8 cellular contexts compared by ENCODE assay signal in genomic region chr15:59438891-59439290, GRCh38. TPM values are rescaled to one million over a fixed set of nuclear protein-coding genes. Genes with fewer than 3 reads are reported as not detected.
A peak's percentile ranks its signal among the peaks of the same experiment; 100 is the strongest.
DNase-seq lines count a peak whose midpoint lies in the region; ATAC-seq, FAIRE-seq and TF ChIP-seq lines count a peak whose summit lies in the region.

No MANE protein-coding gene starts in this region.

- dilution Hi-C loops in endothelial cell of umbilical vein (cut with MboI; ENCODE audit: extremely low pct_ligation_motif_present, low sequenced_read_pairs): no loop called here

- POLR2A ChIA-PET in endothelial cell of umbilical vein (lab: Charles Lee): no interaction called here

- TF ChIP-seq CTCF in OCI-LY1 (IDR thresholded peaks at IDR 0.05; ENCODE audit: low read length) (no peak), endothelial cell of umbilical vein (IDR thresholded peaks at IDR 0.05; ENCODE audit: extremely low read depth in 1 of 2, insufficient read depth in 1 of 2, low read depth in 1 of 2, low read length in 2 of 2) (no peak)

- H3K4me2 ChIP-seq in OCI-LY1 (ENCODE audit: low read length) (peak overlapping the region; percentile 79), endothelial cell of umbilical vein (ENCODE audit: insufficient read depth, low read length) (peak overlapping the region; percentile 40)

- H3K4me1 ChIP-seq in OCI-LY1 (ENCODE audit: insufficient read depth, low read length, severe bottlenecking) (peaks cover 75% of the 10 kb centered on the region), endothelial cell of umbilical vein (ENCODE audit: control insufficient read depth, extremely low read depth, insufficient read depth, low read length) (peaks cover 10% of the 10 kb centered on the region)

- no peak for DNase-seq in GM12891 (ENCODE audit: insufficient read length, low spot score)
- DNase-seq in endothelial cell of umbilical vein (ENCODE audit: low read depth, low spot score): no peak
- peak in 7 of 10 donors; percentile 40 to 90 (median 56) for DNase-seq in posterior cingulate gyrus
- no peak for DNase-seq in GM19238 (ENCODE audit: insufficient read length, low spot score)
- DNase-seq in NCI-H2196 (lab: John Stamatoyannopoulos, UW; ENCODE audit: unreplicated experiment): no peak
- DNase-seq in effector CD4-positive, alpha-beta T cell: no peak

- H3K79me2 ChIP-seq in OCI-LY1 (ENCODE audit: insufficient read depth, low read length) (peaks cover 44% of the 10 kb centered on the region), endothelial cell of umbilical vein (ENCODE audit: control insufficient read depth, insufficient read depth, low read length) (no peaks in the 10 kb centered on the region)

- H3K27ac ChIP-seq in OCI-LY1 (ENCODE audit: low read depth, low read length, poor library complexity, severe bottlenecking) (peak overlapping the region; percentile 83), endothelial cell of umbilical vein (ENCODE audit: insufficient read depth, low read depth, low read length) (no peak overlapping the region)

- no peaks in the 10 kb centered on the region for H3F3A ChIP-seq in OCI-LY1 (ENCODE audit: insufficient read depth, low read length)

- CTCF ChIA-PET in endothelial cell of umbilical vein (lab: Charles Lee): interaction anchor here (1.3 kb wide), 1 partner anchor 12 kb away, joined by 3 read pairs; no protein-coding TSS in a partner anchor

- H3K9me3 ChIP-seq in OCI-LY1 (ENCODE audit: low read length) (no peaks in the 10 kb centered on the region), endothelial cell of umbilical vein (replicated peaks; ENCODE audit: control insufficient read depth, insufficient read depth, low read length) (no peaks in the 10 kb centered on the region)

- no peaks in the 10 kb centered on the region for H3K9me1 ChIP-seq in endothelial cell of umbilical vein (replicated peaks; ENCODE audit: control insufficient read depth, extremely low read depth, insufficient read depth, low read length)

- no peak overlapping the region for H2AFZ ChIP-seq in OCI-LY1 (ENCODE audit: low read length)
- no peak overlapping the region for H2AFZ ChIP-seq in endothelial cell of umbilical vein (ENCODE audit: low read depth, low read length)

- peak overlapping the region; percentile 95 for H3K9ac ChIP-seq in OCI-LY1 (ENCODE audit: low read length)
- no peak overlapping the region for H3K9ac ChIP-seq in endothelial cell of umbilical vein (replicated peaks; ENCODE audit: extremely low read depth, insufficient read depth, low read length)

- H3K4me3 ChIP-seq in OCI-LY1 (ENCODE audit: low read depth, low read length, poor library complexity, severe bottlenecking) (peak overlapping the region; percentile 86), endothelial cell of umbilical vein (replicated peaks in 1 of 3; ENCODE audit: insufficient read depth in 1 of 3, low read depth in 1 of 3, low read length in 3 of 3) (no peak overlapping the region)

- TF ChIP-seq POLR2A in GM12891 (IDR thresholded peaks at IDR 0.05; ENCODE audit: low read depth, low read length): no peak
- no peak for TF ChIP-seq POLR2A in endothelial cell of umbilical vein (IDR thresholded peaks at IDR 0.05; ENCODE audit: low read depth, low read length)

- intact Hi-C loops in endothelial cell of umbilical vein (cut with micrococcal nuclease): no loop called here
- intact Hi-C loops in posterior cingulate gyrus (cut with DNase I): no loop called here

- BruUV-seq in endothelial cell of umbilical vein (replicated peaks; lab: Mats Ljungman, UMichigan): no TSS peak

- no peak for ATAC-seq in GM21529 (IDR thresholded peaks at IDR 0.05; ENCODE audit: unreplicated experiment)

- H3K36me3 ChIP-seq in OCI-LY1 (ENCODE audit: insufficient read depth, low read length) (peaks cover 44% of the 10 kb centered on the region), endothelial cell of umbilical vein (ENCODE audit: control insufficient read depth in 2 of 2, extremely low read depth in 1 of 2, insufficient read depth in 2 of 2, low read length in 2 of 2) (no peaks in the 10 kb centered on the region)

- H3K27me3 ChIP-seq in OCI-LY1 (ENCODE audit: insufficient read depth, low read length): no peaks in the 10 kb centered on the region
- H3K27me3 ChIP-seq in endothelial cell of umbilical vein (ENCODE audit: control insufficient read depth in 2 of 2, insufficient read depth in 2 of 2, low read length in 2 of 2): peaks cover 31 to 32% of the 10 kb centered on the region in 2 experiments

- H4K20me1 ChIP-seq in OCI-LY1 (ENCODE audit: insufficient read depth, low read length) (no peaks in the 10 kb centered on the region), endothelial cell of umbilical vein (replicated peaks; ENCODE audit: control insufficient read depth, extremely low read depth, insufficient read depth, low read length) (no peaks in the 10 kb centered on the region)

- H3K9me2 ChIP-seq in OCI-LY1 (ENCODE audit: low read depth, low read length): no peaks in the 10 kb centered on the region

- FAIRE-seq in GM12891 (lab: Jason Lieb, UNC) (peak; percentile 40), endothelial cell of umbilical vein (lab: Jason Lieb, UNC) (no peak)

TF ChIP-seq in GM12891, 5 proteins besides CTCF, POLR2A, EP300 and RAD21:
- no peak for TF ChIP-seq POLR2AphosphoS5 (IDR thresholded peaks at IDR 0.05; ENCODE audit: low read depth, low read length)
- no peak for TF ChIP-seq SPI1 (IDR thresholded peaks at IDR 0.05; ENCODE audit: low read depth, low read length)
- no peak for TF ChIP-seq TAF1 (IDR thresholded peaks at IDR 0.05; ENCODE audit: low read depth, low read length)
- no peak for TF ChIP-seq PAX5 (IDR thresholded peaks at IDR 0.05; ENCODE audit: insufficient read depth, low read length, severe bottlenecking)
- no peak for TF ChIP-seq POU2F2 (IDR thresholded peaks at IDR 0.05; ENCODE audit: low read depth, low read length)
TF ChIP-seq in GM12891: peak in this region for 0.

TF ChIP-seq in endothelial cell of umbilical vein, 7 proteins besides CTCF, POLR2A, EP300 and RAD21:
- TF ChIP-seq FOS (IDR thresholded peaks at IDR 0.05; ENCODE audit: borderline replicate concordance, insufficient read depth, low read length): no peak
- TF ChIP-seq GATA2 (IDR thresholded peaks at IDR 0.05; ENCODE audit: insufficient read depth, insufficient read length, low read depth, low read length): no peak
- no peak for TF ChIP-seq MYC (IDR thresholded peaks at IDR 0.05; ENCODE audit: low read depth, low read length)
- no peak for TF ChIP-seq POLR2AphosphoS5 (IDR thresholded peaks at IDR 0.05; ENCODE audit: insufficient read depth, low read depth, low read length)
- TF ChIP-seq MAX (IDR thresholded peaks at IDR 0.05; ENCODE audit: insufficient read depth, insufficient read length): no peak
- TF ChIP-seq JUN (IDR thresholded peaks at IDR 0.05; ENCODE audit: borderline replicate concordance, insufficient read depth, insufficient read length, low read depth): no peak
- no peak for TF ChIP-seq EZH2 (IDR thresholded peaks at IDR 0.05; ENCODE audit: borderline replicate concordance, low read depth, low read length, severe bottlenecking)

RNA-seq across cellular contexts. Expression of gene FAM81A, which starts 0.9 kb away (rescaled TPM):
- 13.4 TPM for polyA plus RNA-seq in GM12891 (2012; ENCODE audit: low read depth, missing spikeins)
- total RNA-seq in endothelial cell of umbilical vein: 0.32 and 1.2 TPM in 2 replicates
- polyA plus RNA-seq in endothelial cell of umbilical vein: 0.28 TPM in 1 of 2 replicates, not detected in the other
- polyA plus RNA-seq in endothelial cell of umbilical vein (2011; cell fraction: cytosol; rRNA removed): 0.13 and 0.19 TPM in 2 replicates
- polyA plus RNA-seq in endothelial cell of umbilical vein (2011; cell fraction: nucleus; rRNA removed): 0.17 TPM in 1 of 2 replicates, not detected in the other
- polyA plus RNA-seq in endothelial cell of umbilical vein (2012): 0.14 and 0.40 TPM in 2 replicates
- not detected in 2 replicates for polyA minus RNA-seq in endothelial cell of umbilical vein
- polyA minus RNA-seq in endothelial cell of umbilical vein (2011; cell fraction: cytosol; rRNA and poly(A)+ RNA removed): 4.8 TPM
- not detected in 2 replicates for polyA minus RNA-seq in endothelial cell of umbilical vein (2011; cell fraction: nucleus; rRNA and poly(A)+ RNA removed)

Comparison
In these comparisons a context has a peak if more than half of its experiments do, and no peak if none do; other contexts are left out.
1. DNase-seq: peak in posterior cingulate gyrus (7 of 10); none in GM12891 (single experiment), endothelial cell of umbilical vein (single experiment), GM19238 (single experiment), NCI-H2196 (single experiment) and effector CD4-positive, alpha-beta T cell (single experiment).